ENCODE assay signal across 36 cellular contexts in genomic region chr17:61895391-61895790, GRCh38. TPM values are rescaled to one million over a fixed set of nuclear protein-coding genes. Genes with fewer than 3 reads are reported as not detected.
"Had no signal": no experiment of that assay in that cellular context is flagged by ENCODE, and none has a peak within 500 bp of the region (broad histone marks: within the 10 kb centered on the region; RNA-seq: fewer than 3 reads in every experiment).

No MANE protein-coding gene starts in this region.

- H3K27me3 Mint-ChIP-seq: activated naive CD4-positive, alpha-beta T cell treated with anti-CD3 and anti-CD28 coated beads, Interleukin-2, amount 10 ng/mL, durations not matched to agents 7 days and 5 days; activated naive CD4-positive, alpha-beta T cell treated with anti-CD3 and anti-CD28 coated beads, Interleukin-2, amount 50 U/mL, for 24 hours; activated naive CD8-positive, alpha-beta T cell; activated naive CD8-positive, alpha-beta T cell treated with anti-CD3 and anti-CD28 coated beads for 36 hours; activated naive CD8-positive, alpha-beta T cell treated with anti-CD3 and anti-CD28 coated beads, Interleukin-2, amount 10 ng/mL, durations not matched to agents 7 days and 5 days; activated naive CD8-positive, alpha-beta T cell treated with anti-CD3 and anti-CD28 coated beads, Interleukin-2, amount 50 U/mL, for 24 hours; activated T-cell treated with anti-CD3 and anti-CD28 coated beads, Interleukin-2, amount 50 U/mL, for 24 hours; activated T-helper 17 cell treated with anti-CD3 and anti-CD28 coated beads, Interleukin-2, amount 50 U/mL, for 72 hours; brain; central memory CD8-positive, alpha-beta T cell had no signal

- H3K4me3 Mint-ChIP-seq: activated naive CD4-positive, alpha-beta T cell treated with anti-CD3 and anti-CD28 coated beads for 36 hours; activated naive CD4-positive, alpha-beta T cell treated with anti-CD3 and anti-CD28 coated beads, Interleukin-2, amount 10 ng/mL, durations not matched to agents 7 days and 5 days; activated naive CD4-positive, alpha-beta T cell treated with anti-CD3 and anti-CD28 coated beads, Interleukin-2, amount 50 U/mL, for 24 hours; activated naive CD8-positive, alpha-beta T cell; activated naive CD8-positive, alpha-beta T cell treated with anti-CD3 and anti-CD28 coated beads for 36 hours; activated naive CD8-positive, alpha-beta T cell treated with anti-CD3 and anti-CD28 coated beads, Interleukin-2, amount 10 ng/mL, durations not matched to agents 7 days and 5 days; activated naive CD8-positive, alpha-beta T cell treated with anti-CD3 and anti-CD28 coated beads, Interleukin-2, amount 50 U/mL, for 24 hours; activated T-cell treated with anti-CD3 and anti-CD28 coated beads, Interleukin-2, amount 50 U/mL, for 24 hours; activated T-cell treated with anti-CD3 and anti-CD28 coated beads, Interleukin-2, amount 50 U/mL, for 4 hours; activated T-cell treated with anti-CD3 and anti-CD28 coated beads, Interleukin-2, amount 50 U/mL, for 72 hours; activated T-helper 1 cell treated with anti-CD3 and anti-CD28 coated beads, Interleukin-12 subunit alpha, Interleukin-12 subunit beta, Interleukin-2, Interleukin-4 antibody, amounts not matched to agents 30 ng/mL and 10 ng/mL and 1 ng/mL, durations not matched to agents 14 hours and 24 hours and 36 hours; activated T-helper 17 cell treated with anti-CD3 and anti-CD28 coated beads, Interleukin-2, amount 50 U/mL, for 72 hours; brain; central memory CD8-positive, alpha-beta T cell had no signal

- DNase-seq: activated effector memory CD4-positive, alpha-beta T cell treated with anti-CD3 and anti-CD28 coated beads, Interleukin-2, amount 50 U/mL, for 16 hours; activated effector memory CD4-positive, alpha-beta T cell treated with Interleukin-2 at 50 U/mL for 16 hours; activated gamma-delta T cell; activated gamma-delta T cell treated with Interleukin-2 at 50 U/mL for 16 hours; activated naive CD4-positive, alpha-beta T cell; activated naive CD4-positive, alpha-beta T cell treated with anti-CD3 and anti-CD28 coated beads for 36 hours; activated naive CD4-positive, alpha-beta T cell treated with anti-CD3 and anti-CD28 coated beads, Interleukin-2, amount 10 ng/mL, durations not matched to agents 7 days and 5 days; activated naive CD4-positive, alpha-beta T cell treated with anti-CD3 and anti-CD28 coated beads, Interleukin-2, amount 50 U/mL, for 16 hours; activated naive CD4-positive, alpha-beta T cell treated with Interleukin-2 at 50 U/mL for 16 hours; activated naive CD8-positive, alpha-beta T cell treated with anti-CD3 and anti-CD28 coated beads for 36 hours; activated naive CD8-positive, alpha-beta T cell treated with anti-CD3 and anti-CD28 coated beads, Interleukin-2, amount 10 ng/mL, durations not matched to agents 7 days and 5 days; activated naive CD8-positive, alpha-beta T cell treated with anti-CD3 and anti-CD28 coated beads, Interleukin-2, amount 50 U/mL, for 24 hours; activated T-cell treated with anti-CD3 and anti-CD28 coated beads, Interleukin-2, amount 50 U/mL, for 1 hour; activated T-cell treated with anti-CD3 and anti-CD28 coated beads, Interleukin-2, amount 50 U/mL, for 24 hours; activated T-cell treated with anti-CD3 and anti-CD28 coated beads, Interleukin-2, amount 50 U/mL, for 4 hours; activated T-cell treated with anti-CD3 and anti-CD28 coated beads, Interleukin-2, amount 50 U/mL, for 48 hours; activated T-cell treated with anti-CD3 and anti-CD28 coated beads, Interleukin-2, amount 50 U/mL, for 72 hours; adrenal gland; amniotic stem cell; amygdala; anterior cingulate cortex; aorta; body of pancreas; brain microvascular endothelial cell; caudate nucleus; central memory CD4-positive, alpha-beta T cell; cerebellar nuclear complex had no signal

- H3K9me3 Mint-ChIP-seq: activated naive CD4-positive, alpha-beta T cell treated with anti-CD3 and anti-CD28 coated beads for 36 hours; activated naive CD4-positive, alpha-beta T cell treated with anti-CD3 and anti-CD28 coated beads, Interleukin-2, amount 10 ng/mL, durations not matched to agents 7 days and 5 days; activated naive CD4-positive, alpha-beta T cell treated with anti-CD3 and anti-CD28 coated beads, Interleukin-2, amount 50 U/mL, for 24 hours; activated naive CD4-positive, alpha-beta T cell treated with anti-CD3 and anti-CD28 coated beads, Interleukin-2, amount 50 U/mL, for 72 hours; activated naive CD8-positive, alpha-beta T cell treated with anti-CD3 and anti-CD28 coated beads for 36 hours; activated naive CD8-positive, alpha-beta T cell treated with anti-CD3 and anti-CD28 coated beads, Interleukin-2, amount 10 ng/mL, durations not matched to agents 7 days and 5 days; activated naive CD8-positive, alpha-beta T cell treated with anti-CD3 and anti-CD28 coated beads, Interleukin-2, amount 50 U/mL, for 24 hours; activated T-cell treated with anti-CD3 and anti-CD28 coated beads, Interleukin-2, amount 50 U/mL, for 24 hours; activated T-cell treated with anti-CD3 and anti-CD28 coated beads, Interleukin-2, amount 50 U/mL, for 4 hours; activated T-cell treated with anti-CD3 and anti-CD28 coated beads, Interleukin-2, amount 50 U/mL, for 72 hours; activated T-helper 1 cell treated with anti-CD3 and anti-CD28 coated beads, Interleukin-12 subunit alpha, Interleukin-12 subunit beta, Interleukin-2, Interleukin-4 antibody, amounts not matched to agents 30 ng/mL and 10 ng/mL and 1 ng/mL, durations not matched to agents 14 hours and 24 hours and 36 hours; activated T-helper 17 cell treated with anti-CD3 and anti-CD28 coated beads, Interleukin-2, amount 50 U/mL, for 72 hours; activated T-helper 2 cell treated with anti-CD3 and anti-CD28 coated beads, Interferon-gamma antibody, Interleukin-2, Interleukin-4, amounts not matched to agents 10 μg/mL and 5 μg/mL and 100 μg/mL, durations not matched to agents 14 hours and 24 hours and 36 hours; brain; central memory CD8-positive, alpha-beta T cell had no signal

- H3K4me1 Mint-ChIP-seq: activated naive CD4-positive, alpha-beta T cell treated with anti-CD3 and anti-CD28 coated beads, Interleukin-2, amount 10 ng/mL, durations not matched to agents 7 days and 5 days; activated naive CD4-positive, alpha-beta T cell treated with anti-CD3 and anti-CD28 coated beads, Interleukin-2, amount 50 U/mL, for 24 hours; activated naive CD8-positive, alpha-beta T cell treated with anti-CD3 and anti-CD28 coated beads for 36 hours; activated naive CD8-positive, alpha-beta T cell treated with anti-CD3 and anti-CD28 coated beads, Interleukin-2, amount 10 ng/mL, durations not matched to agents 7 days and 5 days; activated naive CD8-positive, alpha-beta T cell treated with anti-CD3 and anti-CD28 coated beads, Interleukin-2, amount 50 U/mL, for 24 hours; activated T-helper 17 cell treated with anti-CD3 and anti-CD28 coated beads, Interleukin-2, amount 50 U/mL, for 72 hours; brain; central memory CD8-positive, alpha-beta T cell had no signal

- H3K27ac Mint-ChIP-seq: activated naive CD4-positive, alpha-beta T cell treated with anti-CD3 and anti-CD28 coated beads for 36 hours; activated naive CD4-positive, alpha-beta T cell treated with anti-CD3 and anti-CD28 coated beads, Interleukin-2, amount 10 ng/mL, durations not matched to agents 7 days and 5 days; activated naive CD4-positive, alpha-beta T cell treated with anti-CD3 and anti-CD28 coated beads, Interleukin-2, amount 50 U/mL, for 24 hours; activated naive CD8-positive, alpha-beta T cell; activated naive CD8-positive, alpha-beta T cell treated with anti-CD3 and anti-CD28 coated beads for 36 hours; activated naive CD8-positive, alpha-beta T cell treated with anti-CD3 and anti-CD28 coated beads, Interleukin-2, amount 10 ng/mL, durations not matched to agents 7 days and 5 days; activated naive CD8-positive, alpha-beta T cell treated with anti-CD3 and anti-CD28 coated beads, Interleukin-2, amount 50 U/mL, for 24 hours; activated T-cell treated with anti-CD3 and anti-CD28 coated beads, Interleukin-2, amount 50 U/mL, for 24 hours; activated T-cell treated with anti-CD3 and anti-CD28 coated beads, Interleukin-2, amount 50 U/mL, for 72 hours; activated T-helper 1 cell treated with anti-CD3 and anti-CD28 coated beads, Interleukin-12 subunit alpha, Interleukin-12 subunit beta, Interleukin-2, Interleukin-4 antibody, amounts not matched to agents 30 ng/mL and 10 ng/mL and 1 ng/mL, durations not matched to agents 14 hours and 24 hours and 36 hours; activated T-helper 17 cell treated with anti-CD3 and anti-CD28 coated beads, Interleukin-2, amount 50 U/mL, for 72 hours; activated T-helper 2 cell treated with anti-CD3 and anti-CD28 coated beads, Interferon-gamma antibody, Interleukin-2, Interleukin-4, amounts not matched to agents 10 μg/mL and 5 μg/mL and 100 μg/mL, durations not matched to agents 14 hours and 24 hours and 36 hours; brain had no signal

RNA-seq across cellular contexts. Expression of gene BRIP1, which starts 32.1 kb away (rescaled TPM):
- total RNA-seq: ascending aorta had no signal
